In the genomic region with DNA sequence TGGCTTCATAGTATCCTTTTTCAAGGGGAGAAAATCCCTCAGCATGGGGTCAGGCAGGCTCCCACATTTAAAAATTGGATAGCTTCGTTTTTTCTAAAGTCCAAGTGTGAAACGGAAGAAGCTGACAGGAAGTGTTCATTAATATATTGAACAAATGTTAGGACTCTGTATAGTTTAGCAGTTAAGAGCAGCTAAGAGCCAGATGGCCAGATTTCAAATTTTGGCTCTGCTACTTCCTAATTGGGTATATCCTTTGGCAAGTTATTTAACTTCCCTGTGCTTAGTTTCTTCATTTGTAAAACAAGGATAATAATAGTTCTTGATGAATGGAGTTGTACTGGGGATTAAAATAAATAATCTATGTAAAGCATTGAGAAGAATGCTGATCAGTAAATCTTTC, we compare ENCODE assay signal across 17 cellular contexts.
DNase-seq lines count a peak whose midpoint lies in the region; ATAC-seq, FAIRE-seq and TF ChIP-seq lines count a peak whose summit lies in the region.
"Had no signal": no experiment of that assay in that cellular context is flagged by ENCODE, and none has a peak within 500 bp of the region (broad histone marks: within the 10 kb centered on the region; RNA-seq: fewer than 3 reads in every experiment).

No MANE protein-coding gene starts in this region.

- intact Hi-C loops in A673 (cut with micrococcal nuclease; ENCODE audit: unreplicated experiment): loop anchor here (2.0 to 10.0 kb wide), 7 partner anchors 31 to 1595 kb away; no protein-coding TSS in a partner anchor

- TF ChIP-seq CTCF in A673 (conservative IDR thresholded peaks at IDR 0.05; ENCODE audit: low read depth, low read length) (no peak), brain (conservative IDR thresholded peaks at IDR 0.05) (no peak), nephron (IDR thresholded peaks at IDR 0.05; ENCODE audit: unreplicated experiment in 3 of 3) (no peak)

- H3K27ac Mint-ChIP-seq in brain: peak overlapping the region in 3 of 5 experiments; percentile 25 to 51 (median 42)
- H3K27ac Mint-ChIP-seq in nephron: peak overlapping the region in 2 of 3 experiments; percentile 8 to 43
- H3K27ac Mint-ChIP-seq: B cell; CD4-positive, alpha-beta T cell had no signal

- no TSS peak for BruUV-seq in A673 (replicated peaks; lab: Mats Ljungman, UMichigan)

- H3K9me3 ChIP-seq in A673 (ENCODE audit: low read depth, low read length, poor library complexity, severe bottlenecking): no peaks in the 10 kb centered on the region

- CTCF ChIA-PET in A673 (lab: Charles Lee): no interaction called here

- ATAC-seq in HG03571 (IDR thresholded peaks at IDR 0.05; ENCODE audit: unreplicated experiment) (no peak), HG02852 (IDR thresholded peaks at IDR 0.05; ENCODE audit: unreplicated experiment) (no peak)

- H3K36me3 Mint-ChIP-seq in brain (no peaks in the 10 kb centered on the region), nephron (ENCODE audit: low read depth) (no peaks in the 10 kb centered on the region)

- no peak overlapping the region for H3K4me3 ChIP-seq in A673 (ENCODE audit: low read depth, low read length, poor library complexity, severe bottlenecking)

- peaks cover 68% of the 10 kb centered on the region for H3K4me1 ChIP-seq in A673 (ENCODE audit: insufficient read depth, low read length, poor library complexity, severe bottlenecking)

- H3K4me1 Mint-ChIP-seq in brain (peaks cover 73% of the 10 kb centered on the region), nephron (peaks cover 65% of the 10 kb centered on the region)
- H3K4me1 Mint-ChIP-seq: B cell had no signal

- H3K4me3 Mint-ChIP-seq in brain (peak overlapping the region in 1 of 5 experiments; percentile 62), nephron (no peak overlapping the region)
- H3K4me3 Mint-ChIP-seq: B cell; CD4-positive, alpha-beta T cell had no signal

- no peak for FAIRE-seq in H54 (lab: Jason Lieb, UNC)
- FAIRE-seq: G401.6, GM12891 had no signal

- no peaks in the 10 kb centered on the region for H3K36me3 ChIP-seq in A673 (ENCODE audit: insufficient read depth, low read length, poor library complexity, severe bottlenecking)

- H3K27me3 Mint-ChIP-seq in brain (no peaks in the 10 kb centered on the region), nephron (ENCODE audit: low read depth) (no peaks in the 10 kb centered on the region)
- H3K27me3 Mint-ChIP-seq: B cell; CD4-positive, alpha-beta T cell had no signal

- H3K27ac ChIP-seq in A673 (ENCODE audit: low read depth, low read length, poor library complexity, severe bottlenecking): peak overlapping the region; percentile 92

- H3K9me3 Mint-ChIP-seq in brain: peaks cover 0 to 4% (median 0%) of the 10 kb centered on the region in 5 experiments
- no peaks in the 10 kb centered on the region for H3K9me3 Mint-ChIP-seq in nephron

- POLR2A ChIA-PET in A673 (lab: Charles Lee; ENCODE audit: low non-redundant PET): interaction anchor here (0.6 to 0.7 kb wide), 2 partner anchors 183 to 639 kb away, joined by 3 to 6 read pairs; no protein-coding TSS in a partner anchor

- H3K27me3 ChIP-seq in A673 (replicated peaks; ENCODE audit: insufficient read depth, low read depth, low read length, poor library complexity): no peaks in the 10 kb centered on the region

- no peak for TF ChIP-seq POLR2A in H54 (IDR thresholded peaks at IDR 0.05; ENCODE audit: low read depth, low read length)

- DNase-seq in A673 (ENCODE audit: low spot score) (peak; percentile 97), NCI-H446 (lab: John Stamatoyannopoulos, UW) (peak; percentile 25 to 77), H54 (ENCODE audit: insufficient read length, low spot score) (no peak)
- DNase-seq: Calu3; CD4-positive, alpha-beta T cell; DMS153; DMS79 treated with DMSO at 0.1 percent for 48 hours; EL; IMR-90; KBM-7 had no signal
